In the genomic region with DNA sequence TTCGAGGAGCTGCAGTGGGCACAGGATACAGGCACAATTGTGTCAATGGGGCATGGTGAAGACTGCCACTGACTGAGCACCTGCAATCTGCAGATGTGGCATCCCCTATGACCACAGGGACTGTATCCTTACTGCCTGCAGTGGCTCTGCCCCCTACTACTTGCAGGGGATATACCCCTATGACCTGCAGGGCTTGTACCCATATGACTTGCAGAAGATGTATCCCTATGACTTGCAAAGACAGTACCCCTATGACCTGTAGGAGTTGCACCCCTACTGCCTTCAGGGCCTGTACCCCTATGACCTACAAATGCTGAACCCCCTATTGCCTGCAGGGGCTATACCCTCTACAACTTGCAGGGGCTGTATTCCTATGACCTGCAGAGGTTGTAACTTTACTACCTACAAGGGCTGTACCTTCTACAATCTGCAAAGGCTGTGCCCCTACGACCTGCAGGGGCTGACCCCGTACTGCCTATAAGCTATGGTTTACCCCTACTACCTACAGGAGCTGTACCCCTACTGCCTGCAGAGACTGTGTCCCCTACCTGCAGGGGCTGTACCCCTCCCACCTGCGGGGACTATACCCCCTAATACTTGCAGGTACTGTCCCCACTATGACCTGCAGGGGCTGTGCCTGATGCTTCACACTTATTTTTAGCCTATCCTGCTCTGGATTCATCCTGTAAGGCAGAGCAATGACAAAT, we compare ENCODE assay signal across 25 cellular contexts.
"Had no signal": no experiment of that assay in that cellular context is flagged by ENCODE, and none has a peak within 500 bp of the region (broad histone marks: within the 10 kb centered on the region; RNA-seq: fewer than 3 reads in every experiment).

No MANE protein-coding gene starts in this region.

- H3K4me1 Mint-ChIP-seq: memory B cell, naive B cell had no signal

- H3K27ac ChIP-seq: ovary, psoas muscle, skin epidermis, thoracic aorta, tibial nerve, upper lobe of right lung, uterus had no signal

- H3K4me1 ChIP-seq: psoas muscle, tibial nerve, upper lobe of right lung, uterus had no signal

- ATAC-seq: left lobe of liver, mucosa of descending colon, psoas muscle, right cardiac atrium, upper lobe of right lung had no signal

- DNase-seq: caudate nucleus; dorsolateral prefrontal cortex; effector CD4-positive, alpha-beta T cell; endodermal cell; hypothalamus; kidney; mucosa of descending colon; naive B cell; nephron progenitor cell; nucleus accumbens; ovary; psoas muscle; right cardiac atrium; stimulated activated CD4-positive, alpha-beta T cell treated with anti-CD3 and anti-CD28 coated beads, Interleukin-15, amount 100 ng/mL, for 24 hours; stimulated activated CD4-positive, alpha-beta T cell treated with anti-CD3 and anti-CD28 coated beads, Interleukin-2, amount 100 ng/mL, for 48 hours; stimulated activated naive CD4-positive, alpha-beta T cell treated with Interleukin-2 at 50 U/mL for 16 hours; upper lobe of right lung; uterus had no signal

- H3K4me3 Mint-ChIP-seq: endodermal cell, memory B cell, mesothelial cell of epicardium, naive B cell, nephron progenitor cell had no signal

- H3K27me3 ChIP-seq: dorsolateral prefrontal cortex, ovary, tibial nerve, upper lobe of right lung, uterus had no signal

- H3K9me3 ChIP-seq: mucosa of descending colon, ovary, thoracic aorta, tibial nerve, upper lobe of right lung, uterus had no signal

- H3K4me3 ChIP-seq: dorsolateral prefrontal cortex, lung, mucosa of descending colon, ovary, psoas muscle, skin epidermis, thoracic aorta, tibial nerve, upper lobe of right lung, uterus had no signal

- H3K27me3 Mint-ChIP-seq: memory B cell, naive B cell had no signal

- H3K27ac Mint-ChIP-seq: endodermal cell, memory B cell, mesothelial cell of epicardium, naive B cell, nephron progenitor cell had no signal

- H3K9me3 Mint-ChIP-seq: endodermal cell had no signal

- H3K36me3 ChIP-seq: ovary, thoracic aorta, tibial nerve, upper lobe of right lung, uterus had no signal

- H3K36me3 Mint-ChIP-seq: memory B cell, mesothelial cell of epicardium, naive B cell had no signal
